In the genomic region with DNA sequence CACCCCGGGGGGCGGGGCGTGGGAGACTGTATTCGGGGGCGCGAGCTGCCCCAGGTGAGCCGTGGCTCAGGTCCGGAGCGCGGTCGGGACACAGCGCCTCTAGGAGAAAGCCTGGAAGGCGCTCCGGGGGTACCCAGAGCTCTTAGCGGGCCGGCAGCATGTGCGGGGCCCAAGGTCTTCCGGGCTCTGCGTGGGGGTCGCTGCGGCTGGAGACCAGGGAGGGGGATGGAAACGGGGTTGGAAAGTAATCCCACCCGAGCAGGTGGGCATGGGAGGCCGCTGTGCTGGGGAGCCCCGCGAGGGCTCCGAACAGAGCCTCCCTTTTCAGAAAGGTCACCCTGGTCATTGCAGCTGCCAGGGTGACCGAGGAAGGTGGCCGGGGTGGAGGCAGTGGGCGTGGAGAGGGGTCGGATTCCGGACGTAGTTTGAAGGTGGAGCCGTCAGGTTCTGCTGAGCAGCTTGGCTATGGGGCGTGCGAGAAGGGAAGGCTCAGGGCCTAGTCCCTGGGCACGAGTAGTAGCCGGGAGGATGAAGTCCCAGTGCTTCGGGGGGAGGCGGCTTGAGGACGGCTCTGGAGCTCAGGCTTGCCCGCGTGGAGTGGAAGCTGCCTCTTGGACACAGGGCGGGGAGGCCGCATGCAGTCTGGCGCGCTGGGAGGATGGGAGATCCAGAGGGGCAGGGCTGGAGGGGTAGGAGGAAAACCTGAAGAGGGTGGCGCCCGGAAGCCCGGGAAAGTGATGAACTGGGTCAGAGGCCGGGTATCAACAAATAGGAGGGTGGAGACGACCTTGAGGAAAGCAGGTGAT, we compare ENCODE assay signal across 8 cellular contexts. TPM values are rescaled to one million over a fixed set of nuclear protein-coding genes. Genes with fewer than 3 reads are reported as not detected.
DNase-seq lines count a peak whose midpoint lies in the region; ATAC-seq and TF ChIP-seq lines count a peak whose summit lies in the region.

A gene (plus strand): TSS at position 31 of the 806 bp plus-strand sequence. CDS start 9,510 bp downstream, outside the sequence.

- H3K36me3 ChIP-seq in BLaER1 (peaks cover under 1% of the 10 kb centered on the region; the same call in 1 of the 2 replicates), colonic mucosa (no peaks in the 10 kb centered on the region), left lung (no peaks in the 10 kb centered on the region)

- H3K27me3 ChIP-seq in BLaER1 (no peaks in the 10 kb centered on the region), colonic mucosa (no peaks in the 10 kb centered on the region), left lung (no peaks in the 10 kb centered on the region)

- TF ChIP-seq CTCF in colonic mucosa (IDR thresholded peaks at IDR 0.05), result no peak
- no peak for TF ChIP-seq CTCF in left lung (IDR thresholded peaks at IDR 0.05)

- DNase-seq in GM19238 (ENCODE audit: insufficient read length, low spot score) (peak; percentile 66), NCI-H510A (lab: John Stamatoyannopoulos, UW) (peak; percentile 95), colonic mucosa (peak; percentile 94), left lung (peak; percentile 82 to 92)
- peak; percentile 59 to 65 for DNase-seq in activated CD4-positive, alpha-beta T cell treated with anti-CD3 and anti-CD28 coated beads for 4 hours
- DNase-seq in stimulated activated CD4-positive, alpha-beta T cell treated with anti-CD3 and anti-CD28 coated beads, Interleukin-2, amount 100 ng/mL, for 48 hours, result peak; percentile 73 to 79

- H3K4me3 ChIP-seq in BLaER1 (peak within 1 kb of the TSS; percentile 93), colonic mucosa (peak within 1 kb of the TSS; percentile 89), left lung (peak within 1 kb of the TSS; percentile 86 to 96)

- ATAC-seq in HG03439 (IDR thresholded peaks at IDR 0.05; ENCODE audit: unreplicated experiment) (peak; percentile 72), left lung (peak; percentile 82)

- H3K27ac ChIP-seq in BLaER1, result peak within 1 kb of the TSS; percentile 97
- peak within 1 kb of the TSS; percentile 99 for H3K27ac ChIP-seq in colonic mucosa
- peak within 1 kb of the TSS; percentile 97 to 98 for H3K27ac ChIP-seq in left lung

- peak within 1 kb of the TSS; percentile 94 for H3K4me2 ChIP-seq in BLaER1

- intact Hi-C loops in colonic mucosa (cut with DNase I), result loop anchor here (2.0 kb wide), 1 partner anchor 238 kb away; no protein-coding TSS in a partner anchor
- intact Hi-C loops in left lung (cut with DNase I), result no loop called here

- peaks cover 17% of the 10 kb centered on the region for H3K4me1 ChIP-seq in BLaER1
- H3K4me1 ChIP-seq in colonic mucosa, result no peaks in the 10 kb centered on the region
- H3K4me1 ChIP-seq in left lung, result peaks cover 0 to 25% of the 10 kb centered on the region in 2 donors

- H4K20me1 ChIP-seq in BLaER1, result no peaks in the 10 kb centered on the region

- no peaks in the 10 kb centered on the region for H3K9me3 ChIP-seq in BLaER1
- H3K9me3 ChIP-seq in colonic mucosa, result no peaks in the 10 kb centered on the region
- H3K9me3 ChIP-seq in left lung, result no peaks in the 10 kb centered on the region

- H3K9ac ChIP-seq in BLaER1, result peak within 1 kb of the TSS; percentile 93
- peak within 1 kb of the TSS; percentile 80 to 93 for H3K9ac ChIP-seq in colonic mucosa (ENCODE audit: low read depth in 2 of 2, low read length in 2 of 2)

RNA-seq across cellular contexts. Expression of the gene that starts here (rescaled TPM):
- 10 to 100 TPM; 13.3 to 13.7 TPM for total RNA-seq in colonic mucosa
- 1 to 10 TPM; 9.0 to 9.2 TPM for total RNA-seq in left lung

Comparison
In these comparisons a context has a peak if more than half of its experiments do, and no peak if none do; other contexts are left out.
1. Peak in every context shown above with its lines: DNase-seq, ATAC-seq, H3K4me3 ChIP-seq and H3K27ac ChIP-seq.